10 cellular contexts compared by ENCODE assay signal in the genomic region with DNA sequence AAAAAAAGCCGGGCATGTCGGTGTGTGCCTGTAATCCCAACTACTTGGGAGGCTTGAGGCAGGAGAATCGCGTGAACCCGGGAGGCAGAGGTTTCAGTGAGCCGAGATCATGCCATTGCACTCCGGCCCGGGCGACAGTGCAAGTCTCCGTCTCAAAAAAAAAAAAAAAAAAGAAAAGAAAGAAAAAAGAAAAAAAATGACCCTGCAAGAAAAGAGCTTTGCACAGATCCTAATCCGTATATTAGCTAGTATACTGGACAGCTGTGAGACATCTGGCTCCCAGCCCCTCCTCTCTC. TPM values are rescaled to one million over a fixed set of nuclear protein-coding genes. Genes with fewer than 3 reads are reported as not detected.
DNase-seq lines count a peak whose midpoint lies in the region; ATAC-seq and TF ChIP-seq lines count a peak whose summit lies in the region.
"Had no signal": no experiment of that assay in that cellular context is flagged by ENCODE, and none has a peak within 500 bp of the region (broad histone marks: within the 10 kb centered on the region; RNA-seq: fewer than 3 reads in every experiment).

No MANE protein-coding gene starts in this region.

- no peak for ATAC-seq in activated CD8-positive, alpha-beta memory T cell treated with anti-CD3 and anti-CD28 coated beads, Interleukin-2, amount 10 ng/mL, durations not matched to agents 7 days and 5 days
- no peak for ATAC-seq in activated CD8-positive, alpha-beta T cell treated with anti-CD3 and anti-CD28 coated beads for 36 hours
- no peak for ATAC-seq in HG03025 (IDR thresholded peaks at IDR 0.05; ENCODE audit: low FRiP score, unreplicated experiment)

- peaks cover 39% of the 10 kb centered on the region for H3K4me1 Mint-ChIP-seq in activated CD8-positive, alpha-beta memory T cell treated with anti-CD3 and anti-CD28 coated beads, Interleukin-2, amount 10 ng/mL, durations not matched to agents 7 days and 5 days
- peaks cover 40% of the 10 kb centered on the region for H3K4me1 Mint-ChIP-seq in activated CD8-positive, alpha-beta T cell treated with anti-CD3 and anti-CD28 coated beads for 36 hours (ENCODE audit: low read depth)
- H3K4me1 Mint-ChIP-seq in immature natural killer cell = peaks cover 48 to 50% of the 10 kb centered on the region in 2 donors

- H3K36me3 Mint-ChIP-seq in activated CD8-positive, alpha-beta memory T cell treated with anti-CD3 and anti-CD28 coated beads, Interleukin-2, amount 10 ng/mL, durations not matched to agents 7 days and 5 days = no peaks in the 10 kb centered on the region
- peaks cover 1% of the 10 kb centered on the region for H3K36me3 Mint-ChIP-seq in activated CD8-positive, alpha-beta T cell treated with anti-CD3 and anti-CD28 coated beads for 36 hours (ENCODE audit: low read depth)
- peaks cover 0 to 6% (median 0%) of the 10 kb centered on the region in 3 donors for H3K36me3 Mint-ChIP-seq in immature natural killer cell

- no peaks in the 10 kb centered on the region for H3K9me3 Mint-ChIP-seq in activated CD8-positive, alpha-beta memory T cell treated with anti-CD3 and anti-CD28 coated beads, Interleukin-2, amount 10 ng/mL, durations not matched to agents 7 days and 5 days (ENCODE audit: low read depth)
- H3K9me3 Mint-ChIP-seq in activated CD8-positive, alpha-beta T cell treated with anti-CD3 and anti-CD28 coated beads for 36 hours = no peaks in the 10 kb centered on the region
- no peaks in the 10 kb centered on the region for H3K9me3 Mint-ChIP-seq in immature natural killer cell

- DNase-seq in activated CD8-positive, alpha-beta memory T cell treated with anti-CD3 and anti-CD28 coated beads, Interleukin-2, amount 10 ng/mL, durations not matched to agents 7 days and 5 days = no peak
- DNase-seq in activated CD8-positive, alpha-beta memory T cell treated with anti-CD3 and anti-CD28 coated beads, Interleukin-2, amount 50 U/mL, for 4 hours = no peak
- DNase-seq in activated CD8-positive, alpha-beta T cell treated with anti-CD3 and anti-CD28 coated beads for 36 hours = no peak
- no peak for DNase-seq in immature natural killer cell
- no peak for DNase-seq in substantia nigra (lab: John Stamatoyannopoulos, UW)
- no peak for DNase-seq in MV-4-11 (lab: John Stamatoyannopoulos, UW)
- no peak for DNase-seq in activated CD4-positive, CD25-positive, alpha-beta regulatory T cell (lab: John Stamatoyannopoulos, UW)
- DNase-seq: cortex of kidney had no signal

- intact Hi-C loops in activated CD8-positive, alpha-beta T cell treated with anti-CD3 and anti-CD28 coated beads for 36 hours (cut with micrococcal nuclease) = loop anchor here (10.0 kb wide), 1 partner anchor 309 kb away; no protein-coding TSS in a partner anchor

- H3K4me3 Mint-ChIP-seq in activated CD8-positive, alpha-beta memory T cell treated with anti-CD3 and anti-CD28 coated beads, Interleukin-2, amount 10 ng/mL, durations not matched to agents 7 days and 5 days = peak overlapping the region; percentile 86
- H3K4me3 Mint-ChIP-seq in activated CD8-positive, alpha-beta T cell treated with anti-CD3 and anti-CD28 coated beads for 36 hours = peak overlapping the region; percentile 98
- H3K4me3 Mint-ChIP-seq in immature natural killer cell = peak overlapping the region; percentile 33 to 97 (median 90)

- POLR2A ChIA-PET in activated CD8-positive, alpha-beta T cell treated with anti-CD3 and anti-CD28 coated beads for 36 hours (lab: Charles Lee) = interaction anchor here (0.6 kb wide), 1 partner anchor 22 kb away, joined by 3 read pairs; no protein-coding TSS in a partner anchor

- H3K27me3 Mint-ChIP-seq in activated CD8-positive, alpha-beta memory T cell treated with anti-CD3 and anti-CD28 coated beads, Interleukin-2, amount 10 ng/mL, durations not matched to agents 7 days and 5 days = no peaks in the 10 kb centered on the region
- H3K27me3 Mint-ChIP-seq in activated CD8-positive, alpha-beta T cell treated with anti-CD3 and anti-CD28 coated beads for 36 hours = no peaks in the 10 kb centered on the region
- H3K27me3 Mint-ChIP-seq in immature natural killer cell (ENCODE audit: low read depth in 3 of 3) = peaks cover 12 to 17% (median 15%) of the 10 kb centered on the region in 3 donors

- H3K27ac ChIP-seq in substantia nigra (ENCODE audit: low read depth, low read length, poor library complexity, severe bottlenecking) = peak overlapping the region; percentile 98

- CTCF ChIA-PET in activated CD8-positive, alpha-beta memory T cell treated with anti-CD3 and anti-CD28 coated beads, Interleukin-2, amount 10 ng/mL, durations not matched to agents 7 days and 5 days (lab: Charles Lee) = interaction anchor here (1.0 to 2.8 kb wide), 5 partner anchors 19 to 349 kb away, joined by 3 to 13 read pairs (median 4); no protein-coding TSS in a partner anchor
- CTCF ChIA-PET in activated CD8-positive, alpha-beta T cell treated with anti-CD3 and anti-CD28 coated beads for 36 hours (lab: Charles Lee) = interaction anchor here (1.0 kb wide), 1 partner anchor 19 kb away, joined by 3 read pairs; no protein-coding TSS in a partner anchor

- peak overlapping the region; percentile 99 for H3K27ac Mint-ChIP-seq in activated CD8-positive, alpha-beta memory T cell treated with anti-CD3 and anti-CD28 coated beads, Interleukin-2, amount 10 ng/mL, durations not matched to agents 7 days and 5 days
- H3K27ac Mint-ChIP-seq in activated CD8-positive, alpha-beta T cell treated with anti-CD3 and anti-CD28 coated beads for 36 hours = peak overlapping the region; percentile 99
- H3K27ac Mint-ChIP-seq in immature natural killer cell = peak overlapping the region; percentile 98 to 100 (median 99)

- no peak for TF ChIP-seq CTCF in activated CD8-positive, alpha-beta T cell treated with anti-CD3 and anti-CD28 coated beads for 36 hours (IDR thresholded peaks at IDR 0.05)

RNA-seq across cellular contexts. Expression of a gene that starts 1.0 kb away (rescaled TPM):
- total RNA-seq in activated CD8-positive, alpha-beta memory T cell treated with anti-CD3 and anti-CD28 coated beads, Interleukin-2, amount 10 ng/mL, durations not matched to agents 7 days and 5 days = 100 to 1,000 TPM; 141 to 172 TPM
- total RNA-seq in activated CD8-positive, alpha-beta T cell treated with anti-CD3 and anti-CD28 coated beads for 36 hours = 100 to 1,000 TPM; 139 to 144 TPM
- 10 to 100 TPM; 32.7 to 47.6 (median 34.4) TPM for polyA plus RNA-seq in immature natural killer cell

RNA-seq across cellular contexts. Expression of a gene that starts 59.7 kb away (rescaled TPM):
- total RNA-seq in activated CD8-positive, alpha-beta memory T cell treated with anti-CD3 and anti-CD28 coated beads, Interleukin-2, amount 10 ng/mL, durations not matched to agents 7 days and 5 days = under 1 TPM; 0.21 to 0.38 TPM
- not detected for total RNA-seq in activated CD8-positive, alpha-beta T cell treated with anti-CD3 and anti-CD28 coated beads for 36 hours
- not detected for polyA plus RNA-seq in immature natural killer cell
- total RNA-seq: ureter had no signal
